ENCODE assay signal across 28 cellular contexts in the genomic region with DNA sequence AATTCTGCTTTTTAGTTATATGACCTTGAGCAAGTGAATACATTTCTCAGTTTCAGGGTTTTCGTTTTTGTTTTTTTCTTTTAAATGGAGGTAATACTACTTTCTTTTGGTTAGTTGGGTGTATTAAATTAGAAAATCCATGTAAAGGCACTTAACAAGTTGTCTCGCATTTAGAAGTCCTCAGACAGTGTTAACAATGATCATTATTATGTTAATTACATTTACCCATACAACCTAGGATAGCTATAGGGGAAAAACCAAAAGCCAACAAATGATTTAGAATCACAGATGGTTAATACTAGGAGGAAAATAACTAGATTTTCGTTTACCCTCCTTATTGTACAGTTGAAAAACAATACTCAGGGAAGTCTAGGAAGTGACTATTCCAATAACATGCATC.
"Had no signal": no experiment of that assay in that cellular context is flagged by ENCODE, and none has a peak within 500 bp of the region (broad histone marks: within the 10 kb centered on the region; RNA-seq: fewer than 3 reads in every experiment).

No MANE protein-coding gene starts in this region.

- H3K36me3 ChIP-seq: neural progenitor cell, ovary, right lobe of liver, sigmoid colon, stomach, thoracic aorta, thyroid gland, tibial nerve, upper lobe of left lung, vagina had no signal

- H3K4me1 Mint-ChIP-seq: natural killer cell; nephron; stimulated activated effector memory CD8-positive, alpha-beta T cell treated with anti-CD3 and anti-CD28 coated beads, Interleukin-12 subunit alpha, Interleukin-12 subunit beta, amount 100 ng/mL, for 72 hours; stimulated activated naive B cell treated with anti-CD40 and anti-IgM and Interleukin-4, amounts not matched to agents 10 μg/mL and 1 μg/mL and 100 μg/mL, for 72 hours had no signal

- H3K27ac Mint-ChIP-seq: natural killer cell; nephron; neural progenitor cell; progenitor cell of endocrine pancreas; stimulated activated effector memory CD8-positive, alpha-beta T cell treated with anti-CD3 and anti-CD28 coated beads, Interleukin-12 subunit alpha, Interleukin-12 subunit beta, amount 100 ng/mL, for 72 hours; stimulated activated naive B cell treated with anti-CD40 and anti-IgM and Interleukin-4, amounts not matched to agents 10 μg/mL and 1 μg/mL and 100 μg/mL, for 72 hours; stimulated activated naive CD8-positive, alpha-beta T cell treated with anti-CD3 and anti-CD28 coated beads, Interleukin-15, Interleukin-2, amounts not matched to agents 100 ng/mL and 50 ng/mL, for 24 hours had no signal

- H3K27ac ChIP-seq: neural progenitor cell, ovary, parathyroid adenoma, psoas muscle, right lobe of liver, stomach, thoracic aorta, thyroid gland, tibial nerve, upper lobe of left lung, vagina had no signal

- H3K9me3 Mint-ChIP-seq: nephron; neural progenitor cell; stimulated activated naive CD8-positive, alpha-beta T cell treated with anti-CD3 and anti-CD28 coated beads, Interleukin-15, Interleukin-2, amounts not matched to agents 100 ng/mL and 50 ng/mL, for 24 hours had no signal

- H3K27me3 ChIP-seq: neural progenitor cell, ovary, right lobe of liver, sigmoid colon, stomach, thyroid gland, tibial nerve, upper lobe of left lung, vagina had no signal

- H3K9me3 ChIP-seq: ovary, psoas muscle, right lobe of liver, sigmoid colon, stomach, thoracic aorta, thyroid gland, tibial nerve, upper lobe of left lung, vagina had no signal

- H3K9ac ChIP-seq: neural progenitor cell, parathyroid adenoma had no signal

- DNase-seq: natural killer cell; occipital lobe; ovary; posterior cingulate gyrus; psoas muscle; right cardiac atrium; right lobe of liver; sigmoid colon; small intestine; stimulated activated CD4-positive, alpha-beta T cell treated with anti-CD3 and anti-CD28 coated beads, Interleukin-15, amount 100 ng/mL, for 24 hours; stimulated activated CD4-positive, alpha-beta T cell treated with anti-CD3 and anti-CD28 coated beads, Interleukin-2, amount 100 ng/mL, for 24 hours; stimulated activated CD4-positive, alpha-beta T cell treated with anti-CD3 and anti-CD28 coated beads, Interleukin-2, amount 100 ng/mL, for 48 hours; stimulated activated CD4-positive, alpha-beta T cell treated with anti-CD3 and anti-CD28 coated beads, Interleukin-4, amount 100 ng/mL, for 24 hours; stimulated activated naive B cell treated with anti-CD40 and anti-IgM and Interleukin-4, amounts not matched to agents 10 μg/mL and 1 μg/mL and 100 μg/mL, for 72 hours; stimulated activated naive CD4-positive, alpha-beta T cell treated with Interleukin-2 at 50 U/mL for 16 hours; stomach; thyroid gland; trophoblast cell; upper lobe of left lung had no signal

- H3K4me3 Mint-ChIP-seq: natural killer cell; nephron; neural progenitor cell; stimulated activated effector memory CD8-positive, alpha-beta T cell treated with anti-CD3 and anti-CD28 coated beads, Interleukin-12 subunit alpha, Interleukin-12 subunit beta, amount 100 ng/mL, for 72 hours; stimulated activated naive B cell treated with anti-CD40 and anti-IgM and Interleukin-4, amounts not matched to agents 10 μg/mL and 1 μg/mL and 100 μg/mL, for 72 hours; stimulated activated naive CD8-positive, alpha-beta T cell treated with anti-CD3 and anti-CD28 coated beads, Interleukin-15, Interleukin-2, amounts not matched to agents 100 ng/mL and 50 ng/mL, for 24 hours had no signal

- ATAC-seq: natural killer cell; psoas muscle; right cardiac atrium; right lobe of liver; stimulated activated effector memory CD8-positive, alpha-beta T cell treated with anti-CD3 and anti-CD28 coated beads, Interleukin-12 subunit alpha, Interleukin-12 subunit beta, amount 100 ng/mL, for 72 hours; stimulated activated naive B cell treated with anti-CD40 and anti-IgM and Interleukin-4, amounts not matched to agents 10 μg/mL and 1 μg/mL and 100 μg/mL, for 72 hours had no signal

- H3K4me1 ChIP-seq: parathyroid adenoma, psoas muscle, right lobe of liver, sigmoid colon, stomach, thyroid gland, tibial nerve, upper lobe of left lung, vagina had no signal

- H3K36me3 Mint-ChIP-seq: natural killer cell; neural progenitor cell; stimulated activated effector memory CD8-positive, alpha-beta T cell treated with anti-CD3 and anti-CD28 coated beads, Interleukin-12 subunit alpha, Interleukin-12 subunit beta, amount 100 ng/mL, for 72 hours; stimulated activated naive B cell treated with anti-CD40 and anti-IgM and Interleukin-4, amounts not matched to agents 10 μg/mL and 1 μg/mL and 100 μg/mL, for 72 hours had no signal

- H3K4me3 ChIP-seq: neural progenitor cell, ovary, psoas muscle, right lobe of liver, sigmoid colon, stomach, thoracic aorta, thyroid gland, tibial nerve, upper lobe of left lung, vagina had no signal

- H3K27me3 Mint-ChIP-seq: progenitor cell of endocrine pancreas; stimulated activated naive B cell treated with anti-CD40 and anti-IgM and Interleukin-4, amounts not matched to agents 10 μg/mL and 1 μg/mL and 100 μg/mL, for 72 hours; stimulated activated naive CD8-positive, alpha-beta T cell treated with anti-CD3 and anti-CD28 coated beads, Interleukin-15, Interleukin-2, amounts not matched to agents 100 ng/mL and 50 ng/mL, for 24 hours had no signal
